Comparison of ENCODE assay signal across 20 cellular contexts in the genomic region with DNA sequence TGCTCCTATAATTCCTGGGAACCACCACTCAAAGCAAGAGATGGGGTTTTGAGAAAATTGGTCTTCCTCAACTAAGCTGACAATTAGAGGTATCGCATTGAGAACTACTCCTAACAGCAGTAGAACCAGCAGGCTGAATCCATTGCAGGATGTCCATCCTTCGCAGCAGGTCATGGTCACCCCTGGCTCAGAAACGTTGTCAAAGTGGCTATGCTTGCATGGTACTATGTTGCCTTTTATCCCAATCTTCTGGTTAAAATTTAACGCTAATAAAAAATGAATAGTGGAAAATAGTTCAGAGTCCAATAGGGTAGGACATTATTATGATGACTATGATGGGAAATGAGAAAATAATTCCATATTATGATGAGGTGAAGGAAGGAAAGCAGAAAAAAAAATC. TPM values are rescaled to one million over a fixed set of nuclear protein-coding genes. Genes with fewer than 3 reads are reported as not detected.
A peak's percentile ranks its signal among the peaks of the same experiment; 100 is the strongest.
DNase-seq lines count a peak whose midpoint lies in the region; ATAC-seq, FAIRE-seq and TF ChIP-seq lines count a peak whose summit lies in the region.
"Had no signal": no experiment of that assay in that cellular context is flagged by ENCODE, and none has a peak within 500 bp of the region (broad histone marks: within the 10 kb centered on the region; RNA-seq: fewer than 3 reads in every experiment).

TM4SF20 (minus strand) TSS at position 212 of the 400 bp plus-strand sequence; CDS start at position 174, 38 bp downstream.

- no peak for DNase-seq in activated naive CD8-positive, alpha-beta T cell treated with anti-CD3 and anti-CD28 coated beads, Interleukin-2, amount 50 U/mL, for 24 hours
- DNase-seq in bronchial epithelial cell (ENCODE audit: low read depth) (no peak), memory B cell (ENCODE audit: low spot score in 2 of 2) (no peak), small intestine (peak; percentile 81), dorsolateral prefrontal cortex (no peak), GM12891 (ENCODE audit: insufficient read length, low spot score) (no peak), NCI-H2107 (lab: John Stamatoyannopoulos, UW) (no peak)
- DNase-seq: CD4-positive, alpha-beta memory T cell; GF-D8; KG1; MV-4-11; NCI-H1694 treated with DMSO at 0.1 percent for 48 hours; NCI-H524; OCI-M1; RPMI8226 had no signal

- H3K27ac Mint-ChIP-seq in activated naive CD8-positive, alpha-beta T cell, result peak within 1 kb of the TSS; percentile 24
- H3K27ac Mint-ChIP-seq in activated naive CD8-positive, alpha-beta T cell treated with anti-CD3 and anti-CD28 coated beads, Interleukin-2, amount 50 U/mL, for 24 hours, result no peak within 1 kb of the TSS
- H3K27ac Mint-ChIP-seq in memory B cell, result peak within 1 kb of the TSS; percentile 22
- H3K27ac Mint-ChIP-seq: CD4-positive, alpha-beta memory T cell had no signal

- H3K9me3 ChIP-seq in small intestine (ENCODE audit: control insufficient read depth, low read depth), result no peaks in the 10 kb centered on the region
- H3K9me3 ChIP-seq: BLaER1 had no signal

- peaks cover 5% of the 10 kb centered on the region for H3K27me3 Mint-ChIP-seq in activated naive CD8-positive, alpha-beta T cell
- no peaks in the 10 kb centered on the region for H3K27me3 Mint-ChIP-seq in activated naive CD8-positive, alpha-beta T cell treated with anti-CD3 and anti-CD28 coated beads, Interleukin-2, amount 50 U/mL, for 24 hours
- no peaks in the 10 kb centered on the region for H3K27me3 Mint-ChIP-seq in memory B cell

- peaks cover 2 to 3% of the 10 kb centered on the region in 2 donors for H3K4me1 ChIP-seq in small intestine (ENCODE audit: control insufficient read depth in 2 of 2, insufficient read depth in 1 of 2, low read depth in 1 of 2, low read length in 1 of 2)

- no peak for ATAC-seq in activated naive CD8-positive, alpha-beta T cell treated with anti-CD3 and anti-CD28 coated beads, Interleukin-2, amount 50 U/mL, for 24 hours
- ATAC-seq in memory B cell (ENCODE audit: low read depth), result no peak

- 21 to 60% (median 39%) methylated on average over 4 of the region's 4 CpGs for WGBS in small intestine, 3 donors

- FAIRE-seq in bronchial epithelial cell (lab: Jason Lieb, UNC), result peak; percentile 68
- FAIRE-seq in small intestine (lab: Jason Lieb, UNC), result peak; percentile 97
- no peak for FAIRE-seq in GM12891 (lab: Jason Lieb, UNC)
- FAIRE-seq: GM19239, HepG2 had no signal

- TF ChIP-seq POLR2A in GM12891 (IDR thresholded peaks at IDR 0.05; ENCODE audit: low read depth, low read length), result no peak

- H3K27me3 ChIP-seq in bronchial epithelial cell (ENCODE audit: control insufficient read depth, insufficient read depth, low read length), result no peaks in the 10 kb centered on the region
- no peaks in the 10 kb centered on the region for H3K27me3 ChIP-seq in small intestine (ENCODE audit: control insufficient read depth in 2 of 2, insufficient read depth in 2 of 2, low read length in 2 of 2)
- no peaks in the 10 kb centered on the region for H3K27me3 ChIP-seq in dorsolateral prefrontal cortex
- H3K27me3 ChIP-seq: BLaER1 had no signal

- no peak for TF ChIP-seq CTCF in bronchial epithelial cell (IDR thresholded peaks at IDR 0.05; ENCODE audit: insufficient read depth, low read length, severe bottlenecking)
- TF ChIP-seq CTCF in dorsolateral prefrontal cortex (IDR thresholded peaks at IDR 0.05 in 54 of 56, conservative IDR thresholded peaks at IDR 0.05 in 2 of 56; ENCODE audit: low read depth in 1 of 56, partially characterized antibody in 56 of 56), result no peak

- H3K4me3 ChIP-seq in bronchial epithelial cell (ENCODE audit: low read depth, low read length) (no peak within 1 kb of the TSS), small intestine (ENCODE audit: low read depth in 1 of 2, low read length in 2 of 2) (peak within 1 kb of the TSS in 1 of 2 donors; percentile 57), dorsolateral prefrontal cortex (no peak within 1 kb of the TSS)
- H3K4me3 ChIP-seq: BLaER1 had no signal

- intact Hi-C loops in dorsolateral prefrontal cortex (cut with DNase I), result no loop called here

- H3K36me3 ChIP-seq in bronchial epithelial cell (ENCODE audit: control insufficient read depth, insufficient read depth, low read length) (no peaks in the 10 kb centered on the region), small intestine (ENCODE audit: control insufficient read depth in 2 of 2, insufficient read depth in 2 of 2, low read length in 2 of 2) (no peaks in the 10 kb centered on the region)
- H3K36me3 ChIP-seq: BLaER1 had no signal

- H3K36me3 Mint-ChIP-seq in activated naive CD8-positive, alpha-beta T cell, result no peaks in the 10 kb centered on the region
- peaks cover 3% of the 10 kb centered on the region for H3K36me3 Mint-ChIP-seq in activated naive CD8-positive, alpha-beta T cell treated with anti-CD3 and anti-CD28 coated beads, Interleukin-2, amount 50 U/mL, for 24 hours (ENCODE audit: low read depth)
- peaks cover 2% of the 10 kb centered on the region for H3K36me3 Mint-ChIP-seq in memory B cell
- H3K36me3 Mint-ChIP-seq: CD4-positive, alpha-beta memory T cell had no signal

- H3K9me3 Mint-ChIP-seq in activated naive CD8-positive, alpha-beta T cell (ENCODE audit: low read depth), result peaks cover 6% of the 10 kb centered on the region
- H3K9me3 Mint-ChIP-seq in activated naive CD8-positive, alpha-beta T cell treated with anti-CD3 and anti-CD28 coated beads, Interleukin-2, amount 50 U/mL, for 24 hours, result peaks cover 15% of the 10 kb centered on the region
- H3K9me3 Mint-ChIP-seq in memory B cell, result peaks cover 3% of the 10 kb centered on the region
- H3K9me3 Mint-ChIP-seq: CD4-positive, alpha-beta memory T cell had no signal

- peak within 1 kb of the TSS; percentile 16 to 81 for H3K27ac ChIP-seq in small intestine (ENCODE audit: low read depth in 1 of 2, low read length in 1 of 2)
- H3K27ac ChIP-seq in dorsolateral prefrontal cortex, result no peak within 1 kb of the TSS
- H3K27ac ChIP-seq: 22Rv1, BLaER1 had no signal

- H3K4me3 Mint-ChIP-seq in activated naive CD8-positive, alpha-beta T cell, result no peak within 1 kb of the TSS
- no peak within 1 kb of the TSS for H3K4me3 Mint-ChIP-seq in activated naive CD8-positive, alpha-beta T cell treated with anti-CD3 and anti-CD28 coated beads, Interleukin-2, amount 50 U/mL, for 24 hours
- no peak within 1 kb of the TSS for H3K4me3 Mint-ChIP-seq in memory B cell
- H3K4me3 Mint-ChIP-seq: CD4-positive, alpha-beta memory T cell had no signal

- H3K4me1 Mint-ChIP-seq in activated naive CD8-positive, alpha-beta T cell (ENCODE audit: low read depth), result peaks cover 21% of the 10 kb centered on the region
- peaks cover 22% of the 10 kb centered on the region for H3K4me1 Mint-ChIP-seq in activated naive CD8-positive, alpha-beta T cell treated with anti-CD3 and anti-CD28 coated beads, Interleukin-2, amount 50 U/mL, for 24 hours
- peaks cover 2% of the 10 kb centered on the region for H3K4me1 Mint-ChIP-seq in memory B cell

TF ChIP-seq in GM12891, 5 proteins besides CTCF, POLR2A, EP300 and RAD21:
- TF ChIP-seq SPI1 (IDR thresholded peaks at IDR 0.05; ENCODE audit: low read depth, low read length) (no peak), TAF1 (IDR thresholded peaks at IDR 0.05; ENCODE audit: low read depth, low read length) (no peak), POU2F2 (IDR thresholded peaks at IDR 0.05; ENCODE audit: low read depth, low read length) (no peak), PAX5 (IDR thresholded peaks at IDR 0.05; ENCODE audit: insufficient read depth, low read length, severe bottlenecking) (no peak), POLR2AphosphoS5 (IDR thresholded peaks at IDR 0.05; ENCODE audit: low read depth, low read length) (no peak)

RNA-seq across cellular contexts. Expression of gene TM4SF20, which starts in this region (rescaled TPM):
- total RNA-seq in bronchial epithelial cell (not detected in 2 replicates), dorsolateral prefrontal cortex (1 to 10 TPM in 1 of 120 experiments, under 1 TPM in 4, not detected in 115; 0.17 to 1.1 (median 0.54) TPM)
- 100 to 1,000 TPM; 202 to 336 (median 210) TPM for polyA plus RNA-seq in small intestine
- not detected for polyA plus RNA-seq in GM12891 (2012; ENCODE audit: low read depth, missing spikeins)
- total RNA-seq: CD4-positive, alpha-beta memory T cell; HepG2 had no signal
- polyA plus RNA-seq: CD4-positive, alpha-beta memory T cell; HepG2 had no signal

Comparison
In these comparisons a context has a peak if more than half of its experiments do, and no peak if none do; other contexts are left out.
1. H3K27ac ChIP-seq: peak in small intestine (2 of 2); none in dorsolateral prefrontal cortex (0 of 59).